Comparison of ENCODE assay signal across 8 cellular contexts in genomic region chr14:92513966-92514843, GRCh38. TPM values are rescaled to one million over a fixed set of nuclear protein-coding genes. Genes with fewer than 3 reads are reported as not detected.
DNase-seq lines count a peak whose midpoint lies in the region; ATAC-seq and TF ChIP-seq lines count a peak whose summit lies in the region.

No MANE protein-coding gene starts in this region.

- ATAC-seq in GM18498 (IDR thresholded peaks at IDR 0.05; ENCODE audit: unreplicated experiment): peak; percentile 35
- peak; percentile 17 for ATAC-seq in HG03196 (IDR thresholded peaks at IDR 0.05; ENCODE audit: unreplicated experiment)
- peak; percentile 40 for ATAC-seq in gastroesophageal sphincter

- peak overlapping the region; percentile 87 for H3K27ac Mint-ChIP-seq in activated T-cell treated with anti-CD3 and anti-CD28 coated beads, Interleukin-2, amount 50 U/mL, for 24 hours
- peak overlapping the region; percentile 70 for H3K27ac Mint-ChIP-seq in osteocyte (ENCODE audit: unreplicated experiment)

- no peak overlapping the region for H2AFZ ChIP-seq in OCI-LY7 (ENCODE audit: low read length)

- no peak for TF ChIP-seq EP300 in gastroesophageal sphincter (IDR thresholded peaks at IDR 0.05)

- H3K4me3 Mint-ChIP-seq in activated T-cell treated with anti-CD3 and anti-CD28 coated beads, Interleukin-2, amount 50 U/mL, for 24 hours: peak overlapping the region; percentile 83
- peak overlapping the region; percentile 82 for H3K4me3 Mint-ChIP-seq in osteocyte (ENCODE audit: unreplicated experiment)

- no peaks in the 10 kb centered on the region for H3K36me3 ChIP-seq in gastroesophageal sphincter
- no peaks in the 10 kb centered on the region for H3K36me3 ChIP-seq in OCI-LY7 (ENCODE audit: insufficient read depth, low read length)

- no peaks in the 10 kb centered on the region for H3K9me3 Mint-ChIP-seq in activated T-cell treated with anti-CD3 and anti-CD28 coated beads, Interleukin-2, amount 50 U/mL, for 24 hours
- no peaks in the 10 kb centered on the region for H3K9me3 Mint-ChIP-seq in osteocyte (ENCODE audit: unreplicated experiment)

- intact Hi-C loops in OCI-LY7 (cut with micrococcal nuclease; ENCODE audit: unreplicated experiment): no loop called here

- peaks cover 1% of the 10 kb centered on the region for H3K36me3 Mint-ChIP-seq in activated T-cell treated with anti-CD3 and anti-CD28 coated beads, Interleukin-2, amount 50 U/mL, for 24 hours (ENCODE audit: low read depth)
- peaks cover 3% of the 10 kb centered on the region for H3K36me3 Mint-ChIP-seq in osteocyte (ENCODE audit: unreplicated experiment)

- peak; percentile 68 for DNase-seq in activated T-cell treated with anti-CD3 and anti-CD28 coated beads, Interleukin-2, amount 50 U/mL, for 24 hours
- no peak for DNase-seq in osteocyte (ENCODE audit: extremely low spot score, unreplicated experiment)
- no peak for DNase-seq in NK-92 (lab: John Stamatoyannopoulos, UW; ENCODE audit: unreplicated experiment)
- DNase-seq in OCI-LY7 (ENCODE audit: low spot score): no peak
- DNase-seq in NCI-H524 (lab: John Stamatoyannopoulos, UW): no peak

- peaks cover 48% of the 10 kb centered on the region for H3K4me1 Mint-ChIP-seq in activated T-cell treated with anti-CD3 and anti-CD28 coated beads, Interleukin-2, amount 50 U/mL, for 24 hours (ENCODE audit: low read depth)
- peaks cover 36% of the 10 kb centered on the region for H3K4me1 Mint-ChIP-seq in osteocyte (ENCODE audit: unreplicated experiment)

- no peaks in the 10 kb centered on the region for H3K27me3 ChIP-seq in gastroesophageal sphincter

- H3K4me3 ChIP-seq in gastroesophageal sphincter: peak overlapping the region; percentile 54 to 88
- H3K4me3 ChIP-seq in OCI-LY7 (ENCODE audit: low read depth, low read length, poor library complexity, severe bottlenecking): no peak overlapping the region

- POLR2A ChIA-PET in OCI-LY7 (lab: Charles Lee): no interaction called here

- no peaks in the 10 kb centered on the region for H4K20me1 ChIP-seq in OCI-LY7 (ENCODE audit: insufficient read depth, low read length)

- WGBS in gastroesophageal sphincter (ENCODE audit: low coverage in 1 of 2), 2 donors: no CpG with 5 or more reads among the region's 81 CpGs

- no peak overlapping the region for H3K4me2 ChIP-seq in OCI-LY7 (ENCODE audit: low read length)

- no peaks in the 10 kb centered on the region for H3K9me2 ChIP-seq in OCI-LY7 (ENCODE audit: insufficient read depth, low read length)

- H3K4me1 ChIP-seq in gastroesophageal sphincter (peaks cover 0 to 66% (median 0%) of the 10 kb centered on the region in 3 donors), OCI-LY7 (ENCODE audit: insufficient read depth, low read length, poor library complexity, severe bottlenecking) (no peaks in the 10 kb centered on the region)

- CTCF ChIA-PET in OCI-LY7 (lab: Charles Lee; ENCODE audit: unreplicated experiment): no interaction called here

- TF ChIP-seq CTCF in gastroesophageal sphincter (IDR thresholded peaks at IDR 0.05) (no peak), osteocyte (IDR thresholded peaks at IDR 0.05) (no peak), OCI-LY7 (conservative IDR thresholded peaks at IDR 0.05; ENCODE audit: low read length) (no peak)

- no TSS peak for BruUV-seq in OCI-LY7 (replicated peaks; lab: Mats Ljungman, UMichigan)

- H3K27ac ChIP-seq in gastroesophageal sphincter: peak overlapping the region; percentile 30 to 88 (median 83)
- no peak overlapping the region for H3K27ac ChIP-seq in OCI-LY7 (ENCODE audit: low read depth, low read length, poor library complexity, severe bottlenecking)

- H3K79me2 ChIP-seq in OCI-LY7 (ENCODE audit: insufficient read depth, low read depth, low read length): no peaks in the 10 kb centered on the region

- H3K9me3 ChIP-seq in gastroesophageal sphincter (no peaks in the 10 kb centered on the region), OCI-LY7 (ENCODE audit: low read length) (no peaks in the 10 kb centered on the region)

- no peak for TF ChIP-seq POLR2A in gastroesophageal sphincter (IDR thresholded peaks at IDR 0.05)

- no peaks in the 10 kb centered on the region for H3K27me3 Mint-ChIP-seq in activated T-cell treated with anti-CD3 and anti-CD28 coated beads, Interleukin-2, amount 50 U/mL, for 24 hours
- H3K27me3 Mint-ChIP-seq in osteocyte (ENCODE audit: unreplicated experiment): no peaks in the 10 kb centered on the region

RNA-seq across cellular contexts. Expression of gene RIN3, which starts 0.6 kb away (rescaled TPM):
- 10 to 100 TPM; 13.5 to 22.2 (median 16.2) TPM for total RNA-seq in gastroesophageal sphincter
- 26.7 and 31.3 TPM in 2 replicates for total RNA-seq in osteocyte
- total RNA-seq in OCI-LY7 (2014; rRNA removed; shearing (Covaris generic)): not detected in 2 replicates
- not detected in 2 replicates for total RNA-seq in OCI-LY7 (2022)

Comparison
In these comparisons a context has a peak if more than half of its experiments do, and no peak if none do; other contexts are left out.
1. RNA of gene RIN3, which starts 0.6 kb away (total RNA-seq): 26.7 to 31.3 TPM in osteocyte and 13.5 to 22.2 TPM in gastroesophageal sphincter; not detected in OCI-LY7; every median in the first group is over 10 times any median in the second.
2. Peak in every context shown above with its lines, with median percentiles within 50 percentile points of each other: ATAC-seq.